ENCODE assay signal across 16 cellular contexts in the genomic region with DNA sequence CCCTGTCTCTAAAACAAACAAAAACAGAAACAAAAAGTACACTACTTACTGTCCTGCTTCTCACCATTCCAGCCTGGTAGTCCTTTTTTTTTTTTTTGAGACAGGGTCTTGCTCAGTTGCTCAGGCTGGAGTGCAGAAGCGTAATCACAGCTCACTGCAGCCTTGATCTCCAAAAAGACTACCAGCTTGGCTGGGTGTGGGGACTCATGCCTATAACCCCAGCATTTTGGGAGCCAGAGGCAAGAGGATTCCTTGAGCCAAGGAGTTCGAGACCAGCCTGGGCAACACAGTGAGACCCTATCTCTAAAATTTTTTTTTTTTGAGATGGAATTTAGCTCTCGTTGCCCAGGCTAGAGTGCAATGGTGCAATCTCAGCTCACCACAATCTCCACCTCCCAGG. TPM values are rescaled to one million over a fixed set of nuclear protein-coding genes. Genes with fewer than 3 reads are reported as not detected.
DNase-seq lines count a peak whose midpoint lies in the region; ATAC-seq and TF ChIP-seq lines count a peak whose summit lies in the region.
"Had no signal": no experiment of that assay in that cellular context is flagged by ENCODE, and none has a peak within 500 bp of the region (broad histone marks: within the 10 kb centered on the region; RNA-seq: fewer than 3 reads in every experiment).

No MANE protein-coding gene starts in this region.

- H3K9me2 ChIP-seq in PC-9 (ENCODE audit: insufficient read depth), result no peaks in the 10 kb centered on the region

- H3K27me3 ChIP-seq in PC-9 (ENCODE audit: insufficient read depth, low read depth) (no peaks in the 10 kb centered on the region), gastroesophageal sphincter (peaks cover 41% of the 10 kb centered on the region), prostate gland (replicated peaks; ENCODE audit: insufficient read depth) (no peaks in the 10 kb centered on the region), MG63 (no peaks in the 10 kb centered on the region)
- peaks cover 21% of the 10 kb centered on the region for H3K27me3 ChIP-seq in CD4-positive, alpha-beta T cell (ENCODE audit: control insufficient read depth, insufficient read depth, low read length)

- H3K27ac ChIP-seq in 22Rv1 (peak overlapping the region; percentile 92), PC-9 (peak overlapping the region; percentile 98), gastroesophageal sphincter (peak overlapping the region in 3 of 4 donors; percentile 68 to 77 (median 74)), prostate gland (peak overlapping the region; percentile 83 to 86)
- H3K27ac ChIP-seq in CD4-positive, alpha-beta T cell (ENCODE audit: low read depth, low read length), result no peak overlapping the region

- no peak for DNase-seq in PC-9
- DNase-seq in prostate gland (ENCODE audit: low spot score), result no peak
- DNase-seq in CD4-positive, alpha-beta T cell, result no peak
- no peak for DNase-seq in activated effector memory CD4-positive, alpha-beta T cell treated with anti-CD3 and anti-CD28 coated beads, Interleukin-2, amount 50 U/mL, for 16 hours
- no peak for DNase-seq in central memory CD4-positive, alpha-beta T cell
- no peak for DNase-seq in MG63
- DNase-seq: activated CD4-positive, CD25-positive, alpha-beta regulatory T cell; GF-D8; NCI-H1048; stimulated activated CD4-positive, alpha-beta T cell treated with anti-CD3 and anti-CD28 coated beads, Interleukin-2, amount 100 ng/mL, for 48 hours; stimulated activated CD8-positive, alpha-beta memory T cell treated with anti-CD3 and anti-CD28 coated beads, Interleukin-4, amount 100 ng/mL, for 48 hours had no signal

- no peak for TF ChIP-seq POLR2A in gastroesophageal sphincter (IDR thresholded peaks at IDR 0.05)
- no peak for TF ChIP-seq POLR2A in prostate gland (IDR thresholded peaks at IDR 0.05)

- H3K36me3 Mint-ChIP-seq in CD4-positive, alpha-beta T cell (ENCODE audit: low read depth), result no peaks in the 10 kb centered on the region

- no peak overlapping the region for H3K4me3 Mint-ChIP-seq in CD4-positive, alpha-beta T cell
- H3K4me3 Mint-ChIP-seq: nephron had no signal

- no peak for TF ChIP-seq EP300 in gastroesophageal sphincter (IDR thresholded peaks at IDR 0.05)

- no peak overlapping the region for H2AFZ ChIP-seq in PC-9

- BruUV-seq in PC-9 (replicated peaks; lab: Mats Ljungman, UMichigan), result no TSS peak

- no peaks in the 10 kb centered on the region for H3K4me1 Mint-ChIP-seq in CD4-positive, alpha-beta T cell (ENCODE audit: low read depth)

- no peak for ATAC-seq in gastroesophageal sphincter
- ATAC-seq in CD4-positive, alpha-beta T cell (ENCODE audit: poor library complexity), result no peak

- H3K4me2 ChIP-seq in PC-9, result peak overlapping the region; percentile 31

- H3K27ac Mint-ChIP-seq in CD4-positive, alpha-beta T cell, result no peak overlapping the region

- TF ChIP-seq CTCF in 22Rv1 (IDR thresholded peaks at IDR 0.05) (no peak), PC-9 (conservative IDR thresholded peaks at IDR 0.05) (no peak), gastroesophageal sphincter (IDR thresholded peaks at IDR 0.05) (no peak), prostate gland (IDR thresholded peaks at IDR 0.05) (no peak)
- no peak for TF ChIP-seq CTCF in CD4-positive, alpha-beta T cell (IDR thresholded peaks at IDR 0.05)

- H3K4me1 ChIP-seq in PC-9 (replicated peaks; ENCODE audit: insufficient read depth) (peaks cover 61% of the 10 kb centered on the region), gastroesophageal sphincter (peaks cover 0 to 30% (median 1%) of the 10 kb centered on the region in 3 donors), prostate gland (replicated peaks) (peaks cover 6% of the 10 kb centered on the region)

- H3F3A ChIP-seq in PC-9 (ENCODE audit: insufficient read depth, low read depth), result peaks cover 57% of the 10 kb centered on the region

- no peaks in the 10 kb centered on the region for H4K20me1 ChIP-seq in PC-9 (ENCODE audit: insufficient read depth)

- H3K79me2 ChIP-seq in PC-9 (ENCODE audit: low read depth), result no peaks in the 10 kb centered on the region

- CTCF ChIA-PET in PC-9 (lab: Charles Lee), result interaction anchor here (0.9 kb wide), 1 partner anchor 101 kb away, joined by 4 read pairs; no protein-coding TSS in a partner anchor
- CTCF ChIA-PET in CD4-positive, alpha-beta T cell (lab: Charles Lee), result no interaction called here

- WGBS in gastroesophageal sphincter (ENCODE audit: low coverage in 1 of 2), 2 donors, result 70 to 75% methylated on average over 2 to 3 of the region's 3 CpGs
- WGBS in prostate gland, result 74% methylated on average over 3 of the region's 3 CpGs

- no peaks in the 10 kb centered on the region for H3K9me3 Mint-ChIP-seq in CD4-positive, alpha-beta T cell
- H3K9me3 Mint-ChIP-seq: nephron had no signal

- H3K9me3 ChIP-seq in PC-9 (ENCODE audit: insufficient read depth, low read depth) (no peaks in the 10 kb centered on the region), gastroesophageal sphincter (no peaks in the 10 kb centered on the region), prostate gland (no peaks in the 10 kb centered on the region), MG63 (no peaks in the 10 kb centered on the region)
- H3K9me3 ChIP-seq in CD4-positive, alpha-beta T cell (ENCODE audit: control insufficient read depth, low read length), result no peaks in the 10 kb centered on the region

- POLR2A ChIA-PET in PC-9 (lab: Charles Lee; ENCODE audit: unreplicated experiment), result interaction anchor here (0.6 to 0.7 kb wide), 2 partner anchors 37 to 99 kb away, joined by 3 to 4 read pairs; no protein-coding TSS in a partner anchor
- POLR2A ChIA-PET in CD4-positive, alpha-beta T cell (lab: Charles Lee), result no interaction called here

- peaks cover 25% of the 10 kb centered on the region for H3K27me3 Mint-ChIP-seq in CD4-positive, alpha-beta T cell

- H3K4me3 ChIP-seq in PC-9, result no peak overlapping the region
- no peak overlapping the region for H3K4me3 ChIP-seq in gastroesophageal sphincter
- H3K4me3 ChIP-seq in prostate gland, result no peak overlapping the region
- no peak overlapping the region for H3K4me3 ChIP-seq in MG63

- H3K36me3 ChIP-seq in PC-9 (ENCODE audit: low read depth), result no peaks in the 10 kb centered on the region
- no peaks in the 10 kb centered on the region for H3K36me3 ChIP-seq in gastroesophageal sphincter
- H3K36me3 ChIP-seq in prostate gland, result no peaks in the 10 kb centered on the region
- no peaks in the 10 kb centered on the region for H3K36me3 ChIP-seq in MG63

- intact Hi-C loops in PC-9 (cut with micrococcal nuclease; ENCODE audit: unreplicated experiment) (loop anchor here (2.0 kb wide), 1 partner anchor 16 kb away; no protein-coding TSS in a partner anchor), prostate gland (cut with DNase I) (no loop called here)
- intact Hi-C loops in CD4-positive, alpha-beta T cell (cut with DNase I, micrococcal nuclease), result no loop called here

RNA-seq across cellular contexts. Expression of a gene that starts 5.1 kb away (rescaled TPM):
- total RNA-seq in PC-9 (2021) (15.1 and 17.2 TPM in 2 replicates), gastroesophageal sphincter (1 to 10 TPM in 3 of 4 donors, under 1 TPM in 1; 0.62 to 3.7 (median 3.0) TPM), prostate gland (100 to 1,000 TPM in 1 of 2 donors, 10 to 100 TPM in 1; 49.6 to 136 TPM)
- not detected for total RNA-seq in CD4-positive, alpha-beta T cell
- total RNA-seq in MG63 (2014; rRNA removed; shearing (Covaris generic); ENCODE audit: low replicate concordance), result 2.3 and 13.1 TPM in 2 replicates

RNA-seq across cellular contexts. Expression of a gene that starts 16.6 kb away (rescaled TPM):
- not detected in 2 replicates for total RNA-seq in PC-9 (2021)
- total RNA-seq in gastroesophageal sphincter, result 10 to 100 TPM in 1 of 4 donors, 1 to 10 TPM in 3; 1.9 to 19.0 (median 4.8) TPM
- 1 to 10 TPM; 1.6 to 5.5 TPM for total RNA-seq in prostate gland
- total RNA-seq in CD4-positive, alpha-beta T cell, result under 1 TPM; 0.82 to 0.92 TPM
- not detected in 2 replicates for total RNA-seq in MG63 (2014; rRNA removed; shearing (Covaris generic); ENCODE audit: low replicate concordance)
- total RNA-seq: dermis blood vessel endothelial cell; T-helper 1 cell treated with Interleukin-12 subunit alpha and Interleukin-12 subunit beta and Interleukin-4 antibody, amounts not matched to agents 30 ng/mL and 1 ng/mL, for 36 hours had no signal

RNA-seq across cellular contexts. Expression of a gene that starts 38.4 kb away (rescaled TPM):
- total RNA-seq in PC-9 (2021) (56.6 and 65.2 TPM in 2 replicates), gastroesophageal sphincter (10 to 100 TPM; 58.4 to 76.2 (median 61.3) TPM), prostate gland (100 to 1,000 TPM in 1 of 2 donors, 10 to 100 TPM in 1; 71.5 to 120 TPM)
- 10 to 100 TPM; 44.0 to 50.9 TPM for total RNA-seq in CD4-positive, alpha-beta T cell
- total RNA-seq in MG63 (2014; rRNA removed; shearing (Covaris generic); ENCODE audit: low replicate concordance), result 187 and 203 TPM in 2 replicates

RNA-seq across cellular contexts. Expression of a gene that starts 40.4 kb away (rescaled TPM):
- total RNA-seq in PC-9 (2021) (42.0 and 53.6 TPM in 2 replicates), gastroesophageal sphincter (10 to 100 TPM; 15.0 to 38.2 (median 23.1) TPM), prostate gland (10 to 100 TPM; 18.0 to 37.3 TPM)
- total RNA-seq in CD4-positive, alpha-beta T cell, result 10 to 100 TPM; 24.4 to 25.9 TPM
- 5.5 and 11.2 TPM in 2 replicates for total RNA-seq in MG63 (2014; rRNA removed; shearing (Covaris generic); ENCODE audit: low replicate concordance)

RNA-seq across cellular contexts. Expression of a gene that starts 57.1 kb away (rescaled TPM):
- total RNA-seq in PC-9 (2021), result 129 and 142 TPM in 2 replicates
- 10 to 100 TPM; 15.2 to 31.6 (median 19.8) TPM for total RNA-seq in gastroesophageal sphincter
- 100 to 1,000 TPM in 1 of 2 donors, 10 to 100 TPM in 1; 71.6 to 690 TPM for total RNA-seq in prostate gland
- 10 to 100 TPM; 34.1 to 41.3 TPM for total RNA-seq in CD4-positive, alpha-beta T cell
- 0.40 and 4.4 TPM in 2 replicates for total RNA-seq in MG63 (2014; rRNA removed; shearing (Covaris generic); ENCODE audit: low replicate concordance)
